Comparison of ENCODE assay signal across 17 cellular contexts in genomic region chr19:5072115-5072514, GRCh38.
A peak's percentile ranks its signal among the peaks of the same experiment; 100 is the strongest.
DNase-seq lines count a peak whose midpoint lies in the region; ATAC-seq and TF ChIP-seq lines count a peak whose summit lies in the region.
"Had no signal": no experiment of that assay in that cellular context is flagged by ENCODE, and none has a peak within 500 bp of the region (broad histone marks: within the 10 kb centered on the region; RNA-seq: fewer than 3 reads in every experiment).

No MANE protein-coding gene starts in this region.

- intact Hi-C loops in Right ventricle myocardium superior (cut with DNase I), result no loop called here
- intact Hi-C loops in cardiac septum (cut with DNase I), result no loop called here

- no peak overlapping the region for H2BK15ac ChIP-seq in neuronal stem cell (ENCODE audit: low read length)

- TF ChIP-seq EP300 in tibial nerve (IDR thresholded peaks at IDR 0.05), result no peak

- no peak for TF ChIP-seq CTCF in endodermal cell (conservative IDR thresholded peaks at IDR 0.05)
- TF ChIP-seq CTCF in tibial nerve (IDR thresholded peaks at IDR 0.05), result no peak

- H4K8ac ChIP-seq in neuronal stem cell (ENCODE audit: low read depth, low read length), result no peak overlapping the region

- H3K27ac Mint-ChIP-seq in endodermal cell, result peak overlapping the region; percentile 3
- H3K27ac Mint-ChIP-seq: CD14-positive monocyte had no signal

- TF ChIP-seq POLR2A in tibial nerve (IDR thresholded peaks at IDR 0.05), result no peak

- peaks cover 3% of the 10 kb centered on the region for H3K4me1 Mint-ChIP-seq in endodermal cell

- peaks cover 7% of the 10 kb centered on the region for H3K36me3 Mint-ChIP-seq in endodermal cell (ENCODE audit: low read depth)

- H3K27ac ChIP-seq in BLaER1 (no peak overlapping the region), endodermal cell (ENCODE audit: low read depth, low read length) (no peak overlapping the region), neuronal stem cell (replicated peaks; ENCODE audit: low read length) (no peak overlapping the region), tibial nerve (peak overlapping the region in 2 of 4 donors; percentile 50 to 55)
- H3K27ac ChIP-seq: GM23248, HL-60 had no signal

- no peak overlapping the region for H2AFZ ChIP-seq in neuronal stem cell (ENCODE audit: low read length)
- H2AFZ ChIP-seq: GM23248 had no signal

- H3K18ac ChIP-seq in neuronal stem cell (ENCODE audit: low read length), result peak overlapping the region; percentile 48

- H3K4me3 Mint-ChIP-seq in endodermal cell, result no peak overlapping the region
- H3K4me3 Mint-ChIP-seq: CD14-positive monocyte; CD4-positive, alpha-beta memory T cell had no signal

- H3K9ac ChIP-seq in BLaER1 (no peak overlapping the region), endodermal cell (ENCODE audit: extremely low read depth, low read length, poor library complexity, severe bottlenecking) (no peak overlapping the region), neuronal stem cell (ENCODE audit: low read depth, low read length, poor library complexity) (peak overlapping the region; percentile 21)
- H3K9ac ChIP-seq: GM23248 had no signal

- no peaks in the 10 kb centered on the region for H3K27me3 Mint-ChIP-seq in endodermal cell (ENCODE audit: insufficient read depth)
- H3K27me3 Mint-ChIP-seq: CD4-positive, alpha-beta memory T cell had no signal

- peak; percentile 36 for ATAC-seq in Right ventricle myocardium superior (ENCODE audit: poor library complexity)

- H3K4me2 ChIP-seq in BLaER1 (peak overlapping the region; percentile 89), neuronal stem cell (ENCODE audit: insufficient read depth, low read length, poor library complexity, severe bottlenecking) (no peak overlapping the region)

- peaks cover 75% of the 10 kb centered on the region for H3K4me1 ChIP-seq in BLaER1
- no peaks in the 10 kb centered on the region for H3K4me1 ChIP-seq in endodermal cell (ENCODE audit: control insufficient read depth, insufficient read depth, low read length)
- peaks cover 3 to 5% of the 10 kb centered on the region in 2 donors for H3K4me1 ChIP-seq in neuronal stem cell (ENCODE audit: control insufficient read depth in 2 of 2, insufficient read depth in 1 of 2, low read depth in 1 of 2, low read length in 2 of 2)
- peaks cover 0 to 30% (median 3%) of the 10 kb centered on the region in 4 donors for H3K4me1 ChIP-seq in tibial nerve

- H2AK5ac ChIP-seq in neuronal stem cell (ENCODE audit: low read depth, low read length), result no peak overlapping the region

- no peak overlapping the region for H4K91ac ChIP-seq in neuronal stem cell (ENCODE audit: low read depth, low read length, poor library complexity)

- 92% methylated on average over 5 to 11 of the region's 11 CpGs for WGBS in endodermal cell (ENCODE audit: insufficient coverage in 1 of 2, insufficient read length in 1 of 2), 2 experiments
- WGBS in neuronal stem cell (ENCODE audit: extremely low coverage in 2 of 2, insufficient read length in 2 of 2, insufficient replicate concordance in 1 of 2), 2 donors, result no CpG with 5 or more reads among the region's 11 CpGs
- WGBS in tibial nerve, 2 donors, result 72 to 82% methylated on average over 11 of the region's 11 CpGs

- DNase-seq in Right ventricle myocardium superior, result peak; percentile 66
- DNase-seq in cardiac septum (ENCODE audit: low spot score), result no peak
- DNase-seq in endodermal cell, result no peak
- no peak for DNase-seq in neuronal stem cell (ENCODE audit: low spot score)
- no peak for DNase-seq in NCI-H524 (lab: John Stamatoyannopoulos, UW)
- DNase-seq in tibial nerve (ENCODE audit: low spot score in 2 of 2), result no peak
- DNase-seq in activated CD4-positive, alpha-beta T cell treated with anti-CD3 and anti-CD28 coated beads, Interleukin-2, amount 50 U/mL, for 1 hour, result no peak
- DNase-seq: BE2C; CD4-positive, alpha-beta memory T cell; DMS153; DMS79; GDM1; GM23248 had no signal

- H3K14ac ChIP-seq in neuronal stem cell (ENCODE audit: low read length), result no peak overlapping the region

- peaks cover 54% of the 10 kb centered on the region for H3K36me3 ChIP-seq in BLaER1
- peaks cover 4% of the 10 kb centered on the region for H3K36me3 ChIP-seq in endodermal cell (ENCODE audit: control insufficient read depth, insufficient read depth, low read length)
- peaks cover 5 to 38% of the 10 kb centered on the region in 2 donors for H3K36me3 ChIP-seq in neuronal stem cell (replicated peaks in 1 of 2; ENCODE audit: control insufficient read depth in 2 of 2, insufficient read depth in 2 of 2, low read length in 2 of 2)
- peaks cover 0 to 47% (median 0%) of the 10 kb centered on the region in 3 donors for H3K36me3 ChIP-seq in tibial nerve
- H3K36me3 ChIP-seq: BE2C, HAP-1 had no signal

- H3K4me3 ChIP-seq in BLaER1 (no peak overlapping the region), endodermal cell (ENCODE audit: low read length) (no peak overlapping the region), neuronal stem cell (ENCODE audit: low read length in 2 of 2) (no peak overlapping the region), tibial nerve (no peak overlapping the region)
- H3K4me3 ChIP-seq: GM23248, HAP-1 had no signal

- H3K9me3 ChIP-seq in BLaER1 (no peaks in the 10 kb centered on the region), endodermal cell (ENCODE audit: control insufficient read depth, low read length) (no peaks in the 10 kb centered on the region), neuronal stem cell (replicated peaks in 1 of 2; ENCODE audit: control insufficient read depth in 2 of 2, insufficient read depth in 1 of 2, low read depth in 1 of 2, low read length in 2 of 2) (no peaks in the 10 kb centered on the region), tibial nerve (no peaks in the 10 kb centered on the region)
- H3K9me3 ChIP-seq: BE2C, HAP-1 had no signal

- H3K9me3 Mint-ChIP-seq in endodermal cell, result no peaks in the 10 kb centered on the region
- H3K9me3 Mint-ChIP-seq: CD14-positive monocyte; CD4-positive, alpha-beta memory T cell had no signal

- no peak overlapping the region for H2BK5ac ChIP-seq in neuronal stem cell (ENCODE audit: low read length)

- H3K4ac ChIP-seq in neuronal stem cell (ENCODE audit: low read length), result no peak overlapping the region

- peaks cover 36% of the 10 kb centered on the region for H3K27me3 ChIP-seq in BLaER1
- no peaks in the 10 kb centered on the region for H3K27me3 ChIP-seq in endodermal cell (ENCODE audit: control insufficient read depth, insufficient read depth, low read length, poor library complexity, severe bottlenecking)
- no peaks in the 10 kb centered on the region for H3K27me3 ChIP-seq in neuronal stem cell (ENCODE audit: control insufficient read depth in 3 of 3, insufficient read depth in 3 of 3, low read depth in 1 of 3, low read length in 3 of 3)
- no peaks in the 10 kb centered on the region for H3K27me3 ChIP-seq in tibial nerve
- H3K27me3 ChIP-seq: BE2C had no signal

- peaks cover 99% of the 10 kb centered on the region for H4K20me1 ChIP-seq in BLaER1

- no peak overlapping the region for H2BK12ac ChIP-seq in neuronal stem cell (ENCODE audit: low read length)

- H2BK120ac ChIP-seq in neuronal stem cell (ENCODE audit: low read depth, low read length), result no peak overlapping the region

- H3K23ac ChIP-seq in neuronal stem cell (ENCODE audit: low read depth, low read length, poor library complexity), result no peak overlapping the region

- H3K79me1 ChIP-seq in neuronal stem cell (ENCODE audit: low read depth, low read length), result peaks cover 10% of the 10 kb centered on the region
